Comparison of ENCODE assay signal across 1 cellular context in genomic region chrX:123859828-123860505, GRCh38.
TF ChIP-seq lines count a peak whose summit lies in the region.

Gene XIAP, plus strand, starts transcription at chrX:123860053. Its CDS starts 25,610 bp downstream, at chrX:123885663.

TF ChIP-seq in K562, 482 proteins besides CTCF, POLR2A, EP300 and RAD21 (continued from another document and continues in another):
- TF ChIP-seq E2F3 (CRISPR knock-in tag; IDR thresholded peaks at IDR 0.05) = no peak
- TF ChIP-seq LEF1 (IDR thresholded peaks at IDR 0.05) = no peak
- TF ChIP-seq, protein P1, sequence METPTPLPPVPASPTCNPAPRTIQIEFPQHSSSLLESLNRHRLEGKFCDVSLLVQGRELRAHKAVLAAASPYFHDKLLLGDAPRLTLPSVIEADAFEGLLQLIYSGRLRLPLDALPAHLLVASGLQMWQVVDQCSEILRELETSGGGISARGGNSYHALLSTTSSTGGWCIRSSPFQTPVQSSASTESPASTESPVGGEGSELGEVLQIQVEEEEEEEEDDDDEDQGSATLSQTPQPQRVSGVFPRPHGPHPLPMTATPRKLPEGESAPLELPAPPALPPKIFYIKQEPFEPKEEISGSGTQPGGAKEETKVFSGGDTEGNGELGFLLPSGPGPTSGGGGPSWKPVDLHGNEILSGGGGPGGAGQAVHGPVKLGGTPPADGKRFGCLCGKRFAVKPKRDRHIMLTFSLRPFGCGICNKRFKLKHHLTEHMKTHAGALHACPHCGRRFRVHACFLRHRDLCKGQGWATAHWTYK (CRISPR knock-in tag; IDR thresholded peaks at IDR 0.05) = 0 out of 2 replicates have a peak, but pooled peaks have one; percentile 50
- no peak for TF ChIP-seq NR3C1 (CRISPR knock-in tag; IDR thresholded peaks at IDR 0.05)
- no peak for TF ChIP-seq SRSF7 (optimal IDR thresholded peaks at IDR 0.05; ENCODE audit: low read depth, low read length)
- TF ChIP-seq CEBPG (CRISPR knock-in tag; IDR thresholded peaks at IDR 0.05) = no peak
- TF ChIP-seq CEBPG (tag; conservative IDR thresholded peaks at IDR 0.05 in 1 of 2, IDR thresholded peaks at IDR 0.05 in 1 of 2) = no peak
- TF ChIP-seq, protein P2, sequence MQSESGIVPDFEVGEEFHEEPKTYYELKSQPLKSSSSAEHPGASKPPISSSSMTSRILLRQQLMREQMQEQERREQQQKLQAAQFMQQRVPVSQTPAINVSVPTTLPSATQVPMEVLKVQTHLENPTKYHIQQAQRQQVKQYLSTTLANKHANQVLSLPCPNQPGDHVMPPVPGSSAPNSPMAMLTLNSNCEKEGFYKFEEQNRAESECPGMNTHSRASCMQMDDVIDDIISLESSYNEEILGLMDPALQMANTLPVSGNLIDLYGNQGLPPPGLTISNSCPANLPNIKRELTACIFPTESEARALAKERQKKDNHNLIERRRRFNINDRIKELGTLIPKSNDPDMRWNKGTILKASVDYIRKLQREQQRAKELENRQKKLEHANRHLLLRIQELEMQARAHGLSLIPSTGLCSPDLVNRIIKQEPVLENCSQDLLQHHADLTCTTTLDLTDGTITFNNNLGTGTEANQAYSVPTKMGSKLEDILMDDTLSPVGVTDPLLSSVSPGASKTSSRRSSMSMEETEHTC (IDR thresholded peaks at IDR 0.05) = no peak
- no peak for TF ChIP-seq CHAMP1 (IDR thresholded peaks at IDR 0.05)
- TF ChIP-seq, protein P3, sequence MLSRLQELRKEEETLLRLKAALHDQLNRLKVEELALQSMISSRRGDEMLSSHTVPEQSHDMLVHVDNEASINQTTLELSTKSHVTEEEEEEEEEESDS (CRISPR knock-in tag; IDR thresholded peaks at IDR 0.05) = no peak
- no peak for TF ChIP-seq CHCHD3 (CRISPR knock-in tag; IDR thresholded peaks at IDR 0.05)
- peak; percentile 45 to 93 (median 87) for TF ChIP-seq YY1 (IDR thresholded peaks at IDR 0.05; ENCODE audit: borderline replicate concordance in 1 of 3, control insufficient read depth in 1 of 3, extremely low read depth in 1 of 3, insufficient read depth in 3 of 3, insufficient read length in 1 of 3, insufficient replicate concordance in 2 of 3, low read depth in 1 of 3, low read length in 2 of 3)
- no peak for TF ChIP-seq DNMT1 (IDR thresholded peaks at IDR 0.05)
- TF ChIP-seq LCOR (CRISPR knock-in tag; IDR thresholded peaks at IDR 0.05) = peak; percentile 71; the same call in 1 of the 2 replicates
- peak; percentile 70 for TF ChIP-seq POLR2B (IDR thresholded peaks at IDR 0.05; ENCODE audit: low read depth, partially characterized antibody)
- no peak for TF ChIP-seq ATF4 (CRISPR knock-in tag; IDR thresholded peaks at IDR 0.05)
- TF ChIP-seq ELF2 (CRISPR knock-in tag; IDR thresholded peaks at IDR 0.05) = no peak
- 0 out of 2 replicates have a peak, but pooled peaks have one; percentile 43 for TF ChIP-seq TCF7 (IDR thresholded peaks at IDR 0.05; ENCODE audit: borderline replicate concordance)
- no peak for TF ChIP-seq ZNF592 (IDR thresholded peaks at IDR 0.05)
- TF ChIP-seq, protein P4, sequence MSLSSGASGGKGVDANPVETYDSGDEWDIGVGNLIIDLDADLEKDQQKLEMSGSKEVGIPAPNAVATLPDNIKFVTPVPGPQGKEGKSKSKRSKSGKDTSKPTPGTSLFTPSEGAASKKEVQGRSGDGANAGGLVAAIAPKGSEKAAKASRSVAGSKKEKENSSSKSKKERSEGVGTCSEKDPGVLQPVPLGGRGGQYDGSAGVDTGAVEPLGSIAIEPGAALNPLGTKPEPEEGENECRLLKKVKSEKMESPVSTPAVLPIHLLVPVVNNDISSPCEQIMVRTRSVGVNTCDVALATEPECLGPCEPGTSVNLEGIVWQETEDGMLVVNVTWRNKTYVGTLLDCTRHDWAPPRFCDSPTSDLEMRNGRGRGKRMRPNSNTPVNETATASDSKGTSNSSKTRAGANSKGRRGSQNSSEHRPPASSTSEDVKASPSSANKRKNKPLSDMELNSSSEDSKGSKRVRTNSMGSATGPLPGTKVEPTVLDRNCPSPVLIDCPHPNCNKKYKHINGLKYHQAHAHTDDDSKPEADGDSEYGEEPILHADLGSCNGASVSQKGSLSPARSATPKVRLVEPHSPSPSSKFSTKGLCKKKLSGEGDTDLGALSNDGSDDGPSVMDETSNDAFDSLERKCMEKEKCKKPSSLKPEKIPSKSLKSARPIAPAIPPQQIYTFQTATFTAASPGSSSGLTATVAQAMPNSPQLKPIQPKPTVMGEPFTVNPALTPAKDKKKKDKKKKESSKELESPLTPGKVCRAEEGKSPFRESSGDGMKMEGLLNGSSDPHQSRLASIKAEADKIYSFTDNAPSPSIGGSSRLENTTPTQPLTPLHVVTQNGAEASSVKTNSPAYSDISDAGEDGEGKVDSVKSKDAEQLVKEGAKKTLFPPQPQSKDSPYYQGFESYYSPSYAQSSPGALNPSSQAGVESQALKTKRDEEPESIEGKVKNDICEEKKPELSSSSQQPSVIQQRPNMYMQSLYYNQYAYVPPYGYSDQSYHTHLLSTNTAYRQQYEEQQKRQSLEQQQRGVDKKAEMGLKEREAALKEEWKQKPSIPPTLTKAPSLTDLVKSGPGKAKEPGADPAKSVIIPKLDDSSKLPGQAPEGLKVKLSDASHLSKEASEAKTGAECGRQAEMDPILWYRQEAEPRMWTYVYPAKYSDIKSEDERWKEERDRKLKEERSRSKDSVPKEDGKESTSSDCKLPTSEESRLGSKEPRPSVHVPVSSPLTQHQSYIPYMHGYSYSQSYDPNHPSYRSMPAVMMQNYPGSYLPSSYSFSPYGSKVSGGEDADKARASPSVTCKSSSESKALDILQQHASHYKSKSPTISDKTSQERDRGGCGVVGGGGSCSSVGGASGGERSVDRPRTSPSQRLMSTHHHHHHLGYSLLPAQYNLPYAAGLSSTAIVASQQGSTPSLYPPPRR (CRISPR knock-in tag; IDR thresholded peaks at IDR 0.05; ENCODE audit: borderline replicate concordance) = no peak
- TF ChIP-seq TFAM (CRISPR knock-in tag; conservative IDR thresholded peaks at IDR 0.05) = no peak
- TF ChIP-seq MBD1 (CRISPR knock-in tag; IDR thresholded peaks at IDR 0.05) = no peak
- peak; percentile 30 for TF ChIP-seq U2AF1 (optimal IDR thresholded peaks at IDR 0.05; ENCODE audit: low read depth, low read length)
- no peak for TF ChIP-seq RHOXF2B (CRISPR knock-in tag; conservative IDR thresholded peaks at IDR 0.05)
- no peak for TF ChIP-seq KLF13 (tag; IDR thresholded peaks at IDR 0.05; ENCODE audit: borderline replicate concordance, low read depth)
- no peak for TF ChIP-seq MTA2 (IDR thresholded peaks at IDR 0.05; ENCODE audit: low read depth)
- TF ChIP-seq ZBTB11 (CRISPR knock-in tag; IDR thresholded peaks at IDR 0.05) = peak in 1 of 3 experiments; percentile 94; a peak in 2 of 6 replicates
- TF ChIP-seq ZNF780A (CRISPR knock-in tag; IDR thresholded peaks at IDR 0.05) = no peak
